In genomic region chr2:6993230-6993640, GRCh38 we compare ENCODE assay signal across 13 cellular contexts.
DNase-seq lines count a peak whose midpoint lies in the region; ATAC-seq, FAIRE-seq and TF ChIP-seq lines count a peak whose summit lies in the region.
"Had no signal": no experiment of that assay in that cellular context is flagged by ENCODE, and none has a peak within 500 bp of the region (broad histone marks: within the 10 kb centered on the region; RNA-seq: fewer than 3 reads in every experiment).

No MANE protein-coding gene starts in this region.

- TF ChIP-seq POLR2A in right lobe of liver (IDR thresholded peaks at IDR 0.05), result no peak
- TF ChIP-seq POLR2A in stomach (IDR thresholded peaks at IDR 0.05), result no peak

- H3K4me3 ChIP-seq in right lobe of liver, result no peak overlapping the region
- H3K4me3 ChIP-seq in stomach, result no peak overlapping the region
- H3K4me3 ChIP-seq in MM.1S (ENCODE audit: low read length), result no peak overlapping the region
- H3K4me3 ChIP-seq: colonic mucosa, lung had no signal

- H3K9me2 ChIP-seq in MM.1S (replicated peaks; ENCODE audit: insufficient read depth, low read length), result no peaks in the 10 kb centered on the region

- no peak overlapping the region for H2AFZ ChIP-seq in MM.1S (ENCODE audit: low read length)

- H3K79me2 ChIP-seq in MM.1S (ENCODE audit: low read length), result no peaks in the 10 kb centered on the region

- peak; percentile 57 to 67 for DNase-seq in dermis microvascular lymphatic vessel endothelial cell (ENCODE audit: low read depth in 2 of 2)
- peak in 1 of 3 donors; percentile 45 for DNase-seq in right lobe of liver
- no peak for DNase-seq in stomach
- DNase-seq in DMS53 treated with DMSO at 0.1 percent for 48 hours (lab: John Stamatoyannopoulos, UW; ENCODE audit: unreplicated experiment), result no peak
- DNase-seq in LoVo (ENCODE audit: low spot score), result no peak
- no peak for DNase-seq in MM.1S
- DNase-seq in D721Med (ENCODE audit: insufficient read length, low spot score), result no peak
- DNase-seq: colonic mucosa; stimulated activated CD4-positive, alpha-beta T cell treated with anti-CD3 and anti-CD28 coated beads, Interleukin-4, amount 100 ng/mL, for 4 hours; T-helper 1 cell had no signal

- WGBS in right lobe of liver (ENCODE audit: insufficient coverage, low coverage, low lambda C conversion rate, missing lambda C conversion rate), result 81% methylated on average over 3 of the region's 7 CpGs
- 71 to 81% (median 75%) methylated on average over 7 of the region's 7 CpGs for WGBS in stomach, 5 donors

- H3K27me3 ChIP-seq in right lobe of liver, result no peaks in the 10 kb centered on the region
- no peaks in the 10 kb centered on the region for H3K27me3 ChIP-seq in stomach
- H3K27me3 ChIP-seq in MM.1S (replicated peaks; ENCODE audit: insufficient read depth, low read length), result no peaks in the 10 kb centered on the region
- H3K27me3 ChIP-seq: colonic mucosa had no signal

- intact Hi-C loops in right lobe of liver (cut with DNase I) (no loop called here), stomach (cut with DNase I; ENCODE audit: low total_unique reads) (no loop called here)

- H3K9ac ChIP-seq in MM.1S (ENCODE audit: low read length), result no peak overlapping the region

- TF ChIP-seq EP300 in stomach (IDR thresholded peaks at IDR 0.05), result no peak

- ATAC-seq in SK-N-SH treated with all-trans-retinoic acid at 6 μM for 48 hours, result peak; percentile 56
- ATAC-seq in right lobe of liver, result peak; percentile 78 to 87 (median 82)

- no peak overlapping the region for H3K27ac ChIP-seq in right lobe of liver
- H3K27ac ChIP-seq in stomach, result peak overlapping the region in 3 of 5 donors; percentile 19 to 42 (median 32)
- no peak overlapping the region for H3K27ac ChIP-seq in MM.1S (ENCODE audit: low read length)
- H3K27ac ChIP-seq: colonic mucosa had no signal

- H3K9me3 ChIP-seq in right lobe of liver, result no peaks in the 10 kb centered on the region
- H3K9me3 ChIP-seq in stomach, result no peaks in the 10 kb centered on the region
- no peaks in the 10 kb centered on the region for H3K9me3 ChIP-seq in MM.1S (replicated peaks; ENCODE audit: insufficient read depth, low read length)
- H3K9me3 ChIP-seq: colonic mucosa had no signal

- no peak for TF ChIP-seq CTCF in right lobe of liver (IDR thresholded peaks at IDR 0.05)
- TF ChIP-seq CTCF in stomach (IDR thresholded peaks at IDR 0.05), result no peak
- no peak for TF ChIP-seq CTCF in MM.1S (IDR thresholded peaks at IDR 0.05; ENCODE audit: low read length)
- no peak for TF ChIP-seq CTCF in D721Med (IDR thresholded peaks at IDR 0.05; ENCODE audit: insufficient read depth, missing control alignments)

- no peaks in the 10 kb centered on the region for H4K20me1 ChIP-seq in MM.1S (ENCODE audit: insufficient read depth, low read length)

- H3K36me3 ChIP-seq in right lobe of liver (no peaks in the 10 kb centered on the region), stomach (no peaks in the 10 kb centered on the region), MM.1S (replicated peaks; ENCODE audit: insufficient read depth, low read length) (no peaks in the 10 kb centered on the region)
- H3K36me3 ChIP-seq: colonic mucosa had no signal

- FAIRE-seq in D721Med (lab: Jason Lieb, UNC), result no peak
- FAIRE-seq: frontal cortex had no signal

- H3K4me2 ChIP-seq in MM.1S (ENCODE audit: low read depth, low read length), result no peak overlapping the region

- H3F3A ChIP-seq in MM.1S (ENCODE audit: insufficient read depth, low read length), result no peaks in the 10 kb centered on the region

- H3K4me1 ChIP-seq in right lobe of liver (no peaks in the 10 kb centered on the region), stomach (peaks cover 0 to 12% (median 0%) of the 10 kb centered on the region in 4 donors), MM.1S (ENCODE audit: low read length) (no peaks in the 10 kb centered on the region)
- H3K4me1 ChIP-seq: colonic mucosa had no signal

TF ChIP-seq in SK-N-SH treated with all-trans-retinoic acid at 6 μM for 48 hours, 23 proteins besides CTCF, POLR2A, EP300 and RAD21:
- TF ChIP-seq RARB (CRISPR knock-in tag; IDR thresholded peaks at IDR 0.05) (no peak), POU6F1 (CRISPR knock-in tag; IDR thresholded peaks at IDR 0.05; ENCODE audit: borderline replicate concordance, low read depth) (no peak), OSR1 (CRISPR knock-in tag; IDR thresholded peaks at IDR 0.05) (no peak), ZFP3 (CRISPR knock-in tag; IDR thresholded peaks at IDR 0.05) (no peak), CSRNP3 (CRISPR knock-in tag; IDR thresholded peaks at IDR 0.05) (no peak), ZFP30 (CRISPR knock-in tag; IDR thresholded peaks at IDR 0.05) (no peak), ZC3H10 (CRISPR knock-in tag; IDR thresholded peaks at IDR 0.05) (no peak), SNAI2 (CRISPR knock-in tag; IDR thresholded peaks at IDR 0.05) (no peak), TCF4 (CRISPR knock-in tag; IDR thresholded peaks at IDR 0.05; ENCODE audit: borderline replicate concordance) (no peak), CSDC2 (CRISPR knock-in tag; IDR thresholded peaks at IDR 0.05) (no peak), ISL1 (CRISPR knock-in tag; IDR thresholded peaks at IDR 0.05) (no peak), PATZ1 (CRISPR knock-in tag; IDR thresholded peaks at IDR 0.05; ENCODE audit: borderline replicate concordance) (no peak), ZNF8 (CRISPR knock-in tag; IDR thresholded peaks at IDR 0.05) (no peak)

Comparison
In these comparisons a context has a peak if more than half of its experiments do, and no peak if none do; other contexts are left out.
1. DNase-seq: peak in dermis microvascular lymphatic vessel endothelial cell (2 of 2); none in stomach (single experiment), DMS53 treated with DMSO at 0.1 percent for 48 hours (single experiment), LoVo (single experiment), MM.1S (single experiment) and D721Med (single experiment).
2. H3K27ac ChIP-seq: peak in stomach (3 of 5); none in right lobe of liver (0 of 3) and MM.1S (single experiment).